ENCODE assay signal across 16 cellular contexts in the genomic region with DNA sequence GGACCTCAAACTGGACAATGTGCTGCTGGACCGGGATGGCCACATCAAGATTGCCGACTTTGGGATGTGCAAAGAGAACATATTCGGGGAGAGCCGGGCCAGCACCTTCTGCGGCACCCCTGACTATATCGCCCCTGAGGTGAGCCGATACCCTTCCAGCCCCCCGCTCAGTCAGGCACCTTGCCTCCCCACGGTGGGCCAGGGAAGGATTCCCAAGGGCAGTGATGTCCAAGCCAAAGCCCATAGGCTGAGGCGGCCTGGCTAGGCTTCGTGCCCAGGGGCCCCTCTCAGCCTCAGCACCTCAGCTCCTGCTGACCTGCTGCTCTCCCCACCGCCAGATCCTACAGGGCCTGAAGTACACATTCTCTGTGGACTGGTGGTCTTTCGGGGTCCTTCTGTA. TPM values are rescaled to one million over a fixed set of nuclear protein-coding genes. Genes with fewer than 3 reads are reported as not detected.
DNase-seq lines count a peak whose midpoint lies in the region; FAIRE-seq and TF ChIP-seq lines count a peak whose summit lies in the region.
"Had no signal": no experiment of that assay in that cellular context is flagged by ENCODE, and none has a peak within 500 bp of the region (broad histone marks: within the 10 kb centered on the region; RNA-seq: fewer than 3 reads in every experiment).

No MANE protein-coding gene starts in this region.

- H3K4me2 ChIP-seq in SU-DHL-6 (ENCODE audit: low read depth, low read length, poor library complexity, severe bottlenecking), result no peak overlapping the region
- H3K4me2 ChIP-seq: A549 had no signal

- peak; percentile 17 for DNase-seq in CD14-positive monocyte (ENCODE audit: low spot score)
- peak; percentile 63 for DNase-seq in kidney
- DNase-seq in spleen, result peak; percentile 55
- DNase-seq in COLO829 (ENCODE audit: low spot score), result no peak
- DNase-seq in T1000 (lab: John Stamatoyannopoulos, UW), result no peak
- no peak for DNase-seq in esophagus muscularis mucosa (ENCODE audit: extremely low spot score)
- DNase-seq: BE2C; Caco-2; CD8-positive, alpha-beta T cell; DND-41; GF-D8 had no signal

- peak overlapping the region in 2 of 7 donors; percentile 35 to 59 for H3K27ac Mint-ChIP-seq in CD14-positive monocyte
- H3K27ac Mint-ChIP-seq: CD8-positive, alpha-beta T cell had no signal

- FAIRE-seq in kidney (lab: Jason Lieb, UNC), result no peak
- FAIRE-seq: A549, H54 had no signal

- H3K9ac ChIP-seq in SU-DHL-6 (ENCODE audit: low read length) (no peak overlapping the region), kidney (ENCODE audit: low read length in 2 of 2) (no peak overlapping the region)

- H3K27me3 Mint-ChIP-seq in CD14-positive monocyte (ENCODE audit: low read depth in 3 of 3), result peaks cover 0 to 1% (median 0%) of the 10 kb centered on the region in 3 donors

- H3K4me3 ChIP-seq in SU-DHL-6 (ENCODE audit: insufficient read depth, low read length, poor library complexity, severe bottlenecking) (no peak overlapping the region), kidney (ENCODE audit: low read length in 2 of 2) (no peak overlapping the region), spleen (no peak overlapping the region), esophagus muscularis mucosa (no peak overlapping the region)
- H3K4me3 ChIP-seq: A549 had no signal

- no peak overlapping the region for H3K4me3 Mint-ChIP-seq in CD14-positive monocyte
- H3K4me3 Mint-ChIP-seq: CD8-positive, alpha-beta T cell had no signal

- peaks cover 85 to 96% of the 10 kb centered on the region in 2 donors for H3K36me3 Mint-ChIP-seq in CD14-positive monocyte

- no peaks in the 10 kb centered on the region for H4K20me1 ChIP-seq in SU-DHL-6 (ENCODE audit: low read depth, low read length)

- H3K9me3 ChIP-seq in SU-DHL-6 (ENCODE audit: insufficient read depth, low read length), result no peaks in the 10 kb centered on the region
- H3K9me3 ChIP-seq in kidney (ENCODE audit: control insufficient read depth in 1 of 2, low read length in 2 of 2), result no peaks in the 10 kb centered on the region
- H3K9me3 ChIP-seq in spleen, result no peaks in the 10 kb centered on the region
- no peaks in the 10 kb centered on the region for H3K9me3 ChIP-seq in esophagus muscularis mucosa
- H3K9me3 ChIP-seq: A549, BE2C, Caco-2 had no signal

- H3K27ac ChIP-seq in SU-DHL-6 (ENCODE audit: low read depth, low read length), result peak overlapping the region; percentile 96
- no peak overlapping the region for H3K27ac ChIP-seq in kidney (ENCODE audit: low read depth in 2 of 2, low read length in 2 of 2)
- peak overlapping the region in 1 of 8 donors; percentile 76 for H3K27ac ChIP-seq in spleen
- H3K27ac ChIP-seq in esophagus muscularis mucosa (replicated peaks in 1 of 4), result no peak overlapping the region
- H3K27ac ChIP-seq: A549, C4-2B, HL-60 had no signal

- peaks cover 11% of the 10 kb centered on the region for H3K4me1 Mint-ChIP-seq in CD14-positive monocyte

- no peak for TF ChIP-seq POLR2A in spleen (IDR thresholded peaks at IDR 0.05)
- TF ChIP-seq POLR2A in esophagus muscularis mucosa (IDR thresholded peaks at IDR 0.05; ENCODE audit: low read depth), result no peak

- H3K9me2 ChIP-seq in SU-DHL-6 (replicated peaks; ENCODE audit: insufficient read depth, low read length), result no peaks in the 10 kb centered on the region

- WGBS in spleen, 5 donors, result 93 to 97% (median 96%) methylated on average over 9 to 13 of the region's 13 CpGs
- 93% methylated on average over 8 of the region's 13 CpGs for WGBS in esophagus muscularis mucosa

- H3F3A ChIP-seq in SU-DHL-6 (ENCODE audit: insufficient read depth), result peaks cover 49% of the 10 kb centered on the region

- no peaks in the 10 kb centered on the region for H3K79me2 ChIP-seq in SU-DHL-6 (ENCODE audit: insufficient read depth, low read length)

- TF ChIP-seq EP300 in esophagus muscularis mucosa (IDR thresholded peaks at IDR 0.05), result no peak

- no peak overlapping the region for H2AFZ ChIP-seq in SU-DHL-6 (ENCODE audit: low read depth, low read length, severe bottlenecking)

- intact Hi-C loops in CD14-positive monocyte (cut with micrococcal nuclease) (no loop called here), kidney (cut with DNase I) (no loop called here), spleen (cut with DNase I; ENCODE audit: low total_unique reads) (no loop called here), esophagus muscularis mucosa (cut with DNase I) (no loop called here)

- H3K36me3 ChIP-seq in SU-DHL-6 (ENCODE audit: low read length), result peaks cover 8% of the 10 kb centered on the region; the same call in 1 of the 2 replicates
- peaks cover 28 to 29% of the 10 kb centered on the region in 2 donors for H3K36me3 ChIP-seq in kidney (ENCODE audit: control insufficient read depth in 1 of 2, insufficient read depth in 2 of 2, low read length in 2 of 2)
- H3K36me3 ChIP-seq in spleen, result peaks cover 0 to 100% (median 88%) of the 10 kb centered on the region in 6 donors
- H3K36me3 ChIP-seq in esophagus muscularis mucosa, result peaks cover 33 to 79% (median 73%) of the 10 kb centered on the region in 4 donors
- H3K36me3 ChIP-seq: BE2C had no signal

- no peaks in the 10 kb centered on the region for H3K9me3 Mint-ChIP-seq in CD14-positive monocyte
- H3K9me3 Mint-ChIP-seq: CD8-positive, alpha-beta T cell had no signal

- no peak for TF ChIP-seq CTCF in CD14-positive monocyte (IDR thresholded peaks at IDR 0.05)
- no peak for TF ChIP-seq CTCF in SU-DHL-6 (IDR thresholded peaks at IDR 0.05; ENCODE audit: insufficient read depth, low read length, poor library complexity, severe bottlenecking)
- TF ChIP-seq CTCF in kidney (IDR thresholded peaks at IDR 0.05; ENCODE audit: borderline replicate concordance, extremely low read depth, insufficient read depth), result no peak
- no peak for TF ChIP-seq CTCF in spleen (IDR thresholded peaks at IDR 0.05 in 8 of 11, conservative IDR thresholded peaks at IDR 0.05 in 3 of 11)
- no peak for TF ChIP-seq CTCF in esophagus muscularis mucosa (IDR thresholded peaks at IDR 0.05)

- H3K27me3 ChIP-seq in SU-DHL-6 (ENCODE audit: low read length), result no peaks in the 10 kb centered on the region
- H3K27me3 ChIP-seq in spleen (replicated peaks in 1 of 7), result no peaks in the 10 kb centered on the region
- no peaks in the 10 kb centered on the region for H3K27me3 ChIP-seq in esophagus muscularis mucosa
- H3K27me3 ChIP-seq: BE2C had no signal

- H3K4me1 ChIP-seq in kidney (ENCODE audit: control insufficient read depth in 1 of 2, insufficient read depth in 1 of 2, low read depth in 1 of 2, low read length in 2 of 2) (peaks cover 0 to 5% of the 10 kb centered on the region in 2 donors), spleen (peaks cover 5 to 30% (median 21%) of the 10 kb centered on the region in 6 donors), esophagus muscularis mucosa (peaks cover 6 to 12% (median 9%) of the 10 kb centered on the region in 4 donors)
- H3K4me1 ChIP-seq: A549, BE2C, Caco-2 had no signal

RNA-seq across cellular contexts. Expression of a gene that starts 27.7 kb away (rescaled TPM):
- polyA plus RNA-seq in CD14-positive monocyte, result 100 to 1,000 TPM; 123 to 158 TPM
- 26.6 TPM for total RNA-seq in kidney
- 29.1 TPM for polyA plus RNA-seq in kidney (ENCODE audit: insufficient read depth, low read depth, low replicate concordance)
- 100 to 1,000 TPM in 1 of 7 donors, 10 to 100 TPM in 6; 42.7 to 100 (median 59.6) TPM for total RNA-seq in spleen
- 10 to 100 TPM; 22.2 to 50.0 (median 31.9) TPM for polyA plus RNA-seq in spleen
- 10 to 100 TPM in 3 of 4 donors, 1 to 10 TPM in 1; 7.0 to 16.7 (median 12.4) TPM for total RNA-seq in esophagus muscularis mucosa

RNA-seq across cellular contexts. Expression of a gene that starts 58.5 kb away (rescaled TPM):
- 10 to 100 TPM; 25.6 to 34.9 TPM for polyA plus RNA-seq in CD14-positive monocyte
- 22.8 TPM for total RNA-seq in kidney
- polyA plus RNA-seq in kidney (ENCODE audit: insufficient read depth, low read depth, low replicate concordance), result 14.7 TPM
- total RNA-seq in spleen, result 10 to 100 TPM; 12.1 to 25.6 (median 17.8) TPM
- polyA plus RNA-seq in spleen, result 1 to 10 TPM; 6.0 to 8.9 (median 8.1) TPM
- 10 to 100 TPM in 1 of 4 donors, 1 to 10 TPM in 3; 6.8 to 10.3 (median 9.0) TPM for total RNA-seq in esophagus muscularis mucosa

Comparison
In these comparisons a context has a peak if more than half of its experiments do, and no peak if none do; other contexts are left out.
1. DNase-seq: peak in CD14-positive monocyte (single experiment), kidney (single experiment) and spleen (single experiment); none in COLO829 (single experiment), T1000 (single experiment) and esophagus muscularis mucosa (single experiment).